Comparison of ENCODE assay signal across 1 cellular context in genomic region chr4:2537011-2537830, GRCh38.
TF ChIP-seq lines count a peak whose summit lies in the region.

No MANE protein-coding gene starts in this region.

TF ChIP-seq in HepG2, 621 proteins besides CTCF, POLR2A, EP300 and RAD21 (continued from another document):
- TF ChIP-seq GPBP1L1 (CRISPR knock-in tag; IDR thresholded peaks at IDR 0.05): no peak
- TF ChIP-seq RFXANK (CRISPR knock-in tag; IDR thresholded peaks at IDR 0.05): no peak
- no peak for TF ChIP-seq MAFG (CRISPR knock-in tag; IDR thresholded peaks at IDR 0.05)
- no peak for TF ChIP-seq ETS1 (CRISPR knock-in tag; IDR thresholded peaks at IDR 0.05)
- TF ChIP-seq ZNF784 (CRISPR knock-in tag; IDR thresholded peaks at IDR 0.05; ENCODE audit: borderline replicate concordance): no peak
- TF ChIP-seq TGIF2 (CRISPR knock-in tag; IDR thresholded peaks at IDR 0.05): peak; percentile 94
- TF ChIP-seq KDM2A (CRISPR knock-in tag; IDR thresholded peaks at IDR 0.05; ENCODE audit: borderline replicate concordance, low read depth): peak; percentile 30; the same call in 1 of the 2 replicates
- no peak for TF ChIP-seq KDM1A (CRISPR knock-in tag; IDR thresholded peaks at IDR 0.05)
- TF ChIP-seq CSRNP1 (CRISPR knock-in tag; IDR thresholded peaks at IDR 0.05): 0 out of 2 replicates have a peak, but pooled peaks have one; percentile 24
- TF ChIP-seq SRSF9 (IDR thresholded peaks at IDR 0.05; ENCODE audit: borderline replicate concordance, insufficient read depth, low read depth, low read length, poor library complexity, severe bottlenecking): no peak
- TF ChIP-seq MYC (CRISPR knock-in tag; IDR thresholded peaks at IDR 0.05; ENCODE audit: borderline replicate concordance): peak; percentile 16; the same call in 1 of the 2 replicates
- 0 out of 2 replicates have a peak, but pooled peaks have one; percentile 51 for TF ChIP-seq ARHGAP35 (CRISPR knock-in tag; IDR thresholded peaks at IDR 0.05; ENCODE audit: borderline replicate concordance)
- no peak for TF ChIP-seq PPARG (CRISPR knock-in tag; conservative IDR thresholded peaks at IDR 0.05)
- no peak for TF ChIP-seq THAP11 (CRISPR knock-in tag; IDR thresholded peaks at IDR 0.05)
- TF ChIP-seq ZNF550 (CRISPR knock-in tag; IDR thresholded peaks at IDR 0.05; ENCODE audit: borderline replicate concordance): 0 out of 2 replicates have a peak, but pooled peaks have one; percentile 43
- no peak for TF ChIP-seq ZNF546 (CRISPR knock-in tag; conservative IDR thresholded peaks at IDR 0.05)
- TF ChIP-seq KLF11 (CRISPR knock-in tag; IDR thresholded peaks at IDR 0.05): no peak
- TF ChIP-seq HNRNPH1 (optimal IDR thresholded peaks at IDR 0.05; ENCODE audit: low read depth, low read length): no peak
- no peak for TF ChIP-seq HBP1 (CRISPR knock-in tag; IDR thresholded peaks at IDR 0.05; ENCODE audit: low read depth)
- TF ChIP-seq FOXP4 (CRISPR knock-in tag; IDR thresholded peaks at IDR 0.05): no peak
- TF ChIP-seq ZFP91 (CRISPR knock-in tag; IDR thresholded peaks at IDR 0.05; ENCODE audit: borderline replicate concordance): peak; percentile 11; the same call in 1 of the 2 replicates
- no peak for TF ChIP-seq ATF4 (CRISPR knock-in tag; IDR thresholded peaks at IDR 0.05)
- no peak for TF ChIP-seq SP5 (CRISPR knock-in tag; IDR thresholded peaks at IDR 0.05; ENCODE audit: borderline replicate concordance, low read depth)
- no peak for TF ChIP-seq RORA (CRISPR knock-in tag; IDR thresholded peaks at IDR 0.05)
- TF ChIP-seq ZNF816 (CRISPR knock-in tag; IDR thresholded peaks at IDR 0.05; ENCODE audit: borderline replicate concordance): 0 out of 2 replicates have a peak, but pooled peaks have one; percentile 62
- TF ChIP-seq ZNF883 (CRISPR knock-in tag; IDR thresholded peaks at IDR 0.05; ENCODE audit: not compliant biosample characterization): peak; percentile 46
- TF ChIP-seq ZNF562 (CRISPR knock-in tag; IDR thresholded peaks at IDR 0.05; ENCODE audit: borderline replicate concordance): no peak
- no peak for TF ChIP-seq ZNF772 (CRISPR knock-in tag; IDR thresholded peaks at IDR 0.05)
- TF ChIP-seq ZNF121 (CRISPR knock-in tag; IDR thresholded peaks at IDR 0.05): no peak
- TF ChIP-seq HDAC1 (CRISPR knock-in tag; IDR thresholded peaks at IDR 0.05): peak; percentile 65
- no peak for TF ChIP-seq TIGD3 (CRISPR knock-in tag; IDR thresholded peaks at IDR 0.05; ENCODE audit: borderline replicate concordance)
- TF ChIP-seq ZNF75D (CRISPR knock-in tag; IDR thresholded peaks at IDR 0.05; ENCODE audit: borderline replicate concordance): no peak
- no peak for TF ChIP-seq FOXA1 (IDR thresholded peaks at IDR 0.05)
- TF ChIP-seq FOXA1 (CRISPR knock-in tag; IDR thresholded peaks at IDR 0.05): no peak
- TF ChIP-seq ZNF33A (CRISPR knock-in tag; IDR thresholded peaks at IDR 0.05; ENCODE audit: borderline replicate concordance): no peak
